Comparison of ENCODE assay signal across 22 cellular contexts in the genomic region with DNA sequence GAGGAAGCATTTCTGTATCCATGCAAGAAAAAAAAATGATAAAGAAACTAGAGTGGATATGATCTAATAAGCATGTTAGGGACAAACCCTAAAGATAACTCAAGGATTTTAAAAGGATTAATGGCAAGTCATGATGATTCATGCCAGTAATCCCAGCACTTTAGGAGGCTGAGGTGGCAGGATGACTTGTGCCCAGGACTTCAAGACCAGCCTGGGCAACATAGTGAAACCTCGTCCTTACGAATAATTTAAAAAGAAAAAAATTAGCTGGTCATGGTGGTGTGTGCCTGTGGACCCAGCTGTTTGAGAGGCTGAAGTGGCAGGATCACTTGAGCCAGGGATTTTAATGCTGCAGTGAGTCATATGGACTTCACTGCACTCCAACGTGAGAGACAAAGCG.
DNase-seq lines count a peak whose midpoint lies in the region; ATAC-seq, FAIRE-seq and TF ChIP-seq lines count a peak whose summit lies in the region.
"Had no signal": no experiment of that assay in that cellular context is flagged by ENCODE, and none has a peak within 500 bp of the region (broad histone marks: within the 10 kb centered on the region; RNA-seq: fewer than 3 reads in every experiment).

No MANE protein-coding gene starts in this region.

- H3K4me1 ChIP-seq in GM23248 (ENCODE audit: insufficient read depth) (peaks cover 8% of the 10 kb centered on the region), PC-3 (ENCODE audit: insufficient read depth, low read length) (no peaks in the 10 kb centered on the region), mesenchymal stem cell (ENCODE audit: control insufficient read depth, insufficient read depth, low read depth, low read length) (no peaks in the 10 kb centered on the region), sigmoid colon (no peaks in the 10 kb centered on the region), left lung (peaks cover 0 to 4% of the 10 kb centered on the region in 2 donors)

- H2BK5ac ChIP-seq in mesenchymal stem cell (ENCODE audit: low read depth, low read length, poor library complexity, severe bottlenecking), result no peak overlapping the region

- no peaks in the 10 kb centered on the region for H3K9me3 ChIP-seq in GM23248 (ENCODE audit: low read depth)
- H3K9me3 ChIP-seq in PC-3 (ENCODE audit: low read length), result no peaks in the 10 kb centered on the region
- no peaks in the 10 kb centered on the region for H3K9me3 ChIP-seq in mesenchymal stem cell (ENCODE audit: control insufficient read depth, low read length)
- H3K9me3 ChIP-seq in sigmoid colon, result no peaks in the 10 kb centered on the region
- no peaks in the 10 kb centered on the region for H3K9me3 ChIP-seq in left lung

- H4K20me1 ChIP-seq in GM23248 (ENCODE audit: insufficient read depth) (no peaks in the 10 kb centered on the region), PC-3 (ENCODE audit: low read length) (no peaks in the 10 kb centered on the region)

- H3K14ac ChIP-seq in mesenchymal stem cell (ENCODE audit: low read length in 2 of 2), result no peak overlapping the region

- 68 to 72% methylated on average over 4 of the region's 4 CpGs for WGBS in GM23248 (ENCODE audit: low coverage in 1 of 2, low lambda C conversion rate in 2 of 2, missing lambda C conversion rate in 2 of 2), 2 experiments
- WGBS in mesenchymal stem cell, result 73% methylated on average over 2 of the region's 4 CpGs
- WGBS in sigmoid colon, 2 donors, result 89% methylated on average over 4 of the region's 4 CpGs

- no peak overlapping the region for H3K4ac ChIP-seq in mesenchymal stem cell (ENCODE audit: low read depth in 1 of 2, low read length in 2 of 2)

- TF ChIP-seq EP300 in sigmoid colon (IDR thresholded peaks at IDR 0.05), result no peak

- H2AK5ac ChIP-seq in mesenchymal stem cell (ENCODE audit: low read length, severe bottlenecking), result no peak overlapping the region

- H2AFZ ChIP-seq in GM23248, result no peak overlapping the region
- H2AFZ ChIP-seq in PC-3 (ENCODE audit: low read length), result no peak overlapping the region
- H2AFZ ChIP-seq in mesenchymal stem cell (ENCODE audit: low read depth, low read length), result no peak overlapping the region

- in situ Hi-C loops in GM23248 (cut with MboI), result no loop called here

- H4K91ac ChIP-seq in mesenchymal stem cell (ENCODE audit: low read length), result no peak overlapping the region

- peak; percentile 42; the same call in 1 of the 2 replicates for ATAC-seq in PC-3
- ATAC-seq in left lung, result no peak
- ATAC-seq: HCT116 had no signal

- H3K9ac ChIP-seq in GM23248, result no peak overlapping the region
- no peak overlapping the region for H3K9ac ChIP-seq in PC-3 (ENCODE audit: low read length)
- H3K9ac ChIP-seq in mesenchymal stem cell (ENCODE audit: low read length), result no peak overlapping the region
- H3K9ac ChIP-seq: KMS-11 had no signal

- H4K8ac ChIP-seq in mesenchymal stem cell (ENCODE audit: low read length), result no peak overlapping the region

- H3K27ac ChIP-seq in GM23248, result no peak overlapping the region
- no peak overlapping the region for H3K27ac ChIP-seq in PC-3 (ENCODE audit: low read length)
- H3K27ac ChIP-seq in mesenchymal stem cell (ENCODE audit: low read length, poor library complexity, severe bottlenecking), result no peak overlapping the region
- H3K27ac ChIP-seq in sigmoid colon, result no peak overlapping the region
- H3K27ac ChIP-seq in left lung, result no peak overlapping the region
- H3K27ac ChIP-seq: C4-2B, KMS-11, RWPE1 had no signal

- H2BK120ac ChIP-seq in mesenchymal stem cell (ENCODE audit: low read depth, low read length), result no peak overlapping the region

- no peak overlapping the region for H2BK12ac ChIP-seq in mesenchymal stem cell (ENCODE audit: low read length in 2 of 2)

- no peaks in the 10 kb centered on the region for H3K27me3 ChIP-seq in GM23248 (replicated peaks; ENCODE audit: insufficient read depth)
- H3K27me3 ChIP-seq in PC-3 (ENCODE audit: low read length), result peaks cover 79% of the 10 kb centered on the region
- peaks cover 0 to 4% of the 10 kb centered on the region in 2 experiments for H3K27me3 ChIP-seq in mesenchymal stem cell (ENCODE audit: control insufficient read depth in 1 of 2, insufficient read depth in 1 of 2, low read length in 2 of 2)
- H3K27me3 ChIP-seq in sigmoid colon, result no peaks in the 10 kb centered on the region
- H3K27me3 ChIP-seq in left lung, result no peaks in the 10 kb centered on the region

- intact Hi-C loops in PC-3 (cut with micrococcal nuclease), result no loop called here
- intact Hi-C loops in sigmoid colon (cut with DNase I), result no loop called here
- intact Hi-C loops in left lung (cut with DNase I), result no loop called here

- H3K79me2 ChIP-seq in GM23248 (ENCODE audit: insufficient read depth) (no peaks in the 10 kb centered on the region), PC-3 (ENCODE audit: low read length) (no peaks in the 10 kb centered on the region)

- no peak overlapping the region for H3K4me3 ChIP-seq in GM23248
- no peak overlapping the region for H3K4me3 ChIP-seq in PC-3 (ENCODE audit: low read length)
- H3K4me3 ChIP-seq in epithelial cell of esophagus (ENCODE audit: low read length), result no peak overlapping the region
- H3K4me3 ChIP-seq in mesenchymal stem cell (ENCODE audit: insufficient read depth in 1 of 2, low read depth in 1 of 2, low read length in 2 of 2), result no peak overlapping the region
- no peak overlapping the region for H3K4me3 ChIP-seq in sigmoid colon
- H3K4me3 ChIP-seq in left lung, result no peak overlapping the region

- CTCF ChIA-PET in PC-3 (lab: Charles Lee), result interaction anchor here (0.6 kb wide), 1 partner anchor 317 kb away, joined by 3 read pairs; no protein-coding TSS in a partner anchor

- H3K36me3 ChIP-seq in GM23248 (ENCODE audit: low read depth) (no peaks in the 10 kb centered on the region), PC-3 (ENCODE audit: low read depth, low read length) (no peaks in the 10 kb centered on the region), mesenchymal stem cell (ENCODE audit: control insufficient read depth in 1 of 2, insufficient read depth in 2 of 2, low read depth in 1 of 2, low read length in 2 of 2) (no peaks in the 10 kb centered on the region), sigmoid colon (no peaks in the 10 kb centered on the region), left lung (no peaks in the 10 kb centered on the region)

- POLR2A ChIA-PET in PC-3 (lab: Charles Lee; ENCODE audit: unreplicated experiment), result no interaction called here

- no peak overlapping the region for H3K4me2 ChIP-seq in GM23248 (ENCODE audit: unreplicated experiment)
- H3K4me2 ChIP-seq in PC-3 (ENCODE audit: low read length), result no peak overlapping the region
- no peak overlapping the region for H3K4me2 ChIP-seq in mesenchymal stem cell (ENCODE audit: low read length, poor library complexity, severe bottlenecking)
- H3K4me2 ChIP-seq: KMS-11 had no signal

- no peak for TF ChIP-seq POLR2A in sigmoid colon (IDR thresholded peaks at IDR 0.05)

- no peak overlapping the region for H3K23ac ChIP-seq in mesenchymal stem cell (ENCODE audit: low read length in 2 of 2)

- H2BK15ac ChIP-seq in mesenchymal stem cell (ENCODE audit: low read depth, poor library complexity, severe bottlenecking), result no peak overlapping the region

- H3K9me2 ChIP-seq in GM23248 (ENCODE audit: insufficient read depth) (no peaks in the 10 kb centered on the region), PC-3 (replicated peaks; ENCODE audit: low read length) (no peaks in the 10 kb centered on the region)

- no TSS peak for BruUV-seq in PC-3 (replicated peaks; lab: Mats Ljungman, UMichigan)

- DNase-seq in GM23248, result peak; percentile 52
- peak; percentile 57 for DNase-seq in PC-3
- DNase-seq in epithelial cell of esophagus (ENCODE audit: low read depth), result peak; percentile 71
- peak; percentile 2 for DNase-seq in mesenchymal stem cell
- no peak for DNase-seq in HTR-8/SVneo (ENCODE audit: insufficient read length, low spot score)
- no peak for DNase-seq in cerebellar cortex (ENCODE audit: low spot score)
- no peak for DNase-seq in sigmoid colon
- no peak for DNase-seq in left lung
- DNase-seq: ACHN, COR-L47, GOT3, NCI-H1048, NCI-H1436, NCI-H1930, NCI-H226, NCI-H524 treated with DMSO at 0.1 percent for 48 hours had no signal

- H3K18ac ChIP-seq in mesenchymal stem cell (ENCODE audit: low read depth in 1 of 2, low read length in 2 of 2), result no peak overlapping the region

- TF ChIP-seq CTCF in PC-3 (conservative IDR thresholded peaks at IDR 0.05; ENCODE audit: low read depth, low read length) (no peak), epithelial cell of esophagus (IDR thresholded peaks at IDR 0.05; ENCODE audit: insufficient read depth, low read depth, low read length, missing control alignments) (no peak), sigmoid colon (IDR thresholded peaks at IDR 0.05) (no peak), left lung (IDR thresholded peaks at IDR 0.05) (no peak)

- no peak for FAIRE-seq in HTR-8/SVneo (lab: Jason Lieb, UNC)
- FAIRE-seq: GM12892, GM18507 had no signal

- peaks cover 7% of the 10 kb centered on the region for H3F3A ChIP-seq in GM23248 (ENCODE audit: insufficient read depth)
- H3F3A ChIP-seq in PC-3 (ENCODE audit: low read length, unreplicated experiment), result no peaks in the 10 kb centered on the region

- H3K79me1 ChIP-seq in mesenchymal stem cell (replicated peaks; ENCODE audit: low read length, poor library complexity, severe bottlenecking), result no peaks in the 10 kb centered on the region

Comparison
In these comparisons a context has a peak if more than half of its experiments do, and no peak if none do; other contexts are left out.
1. DNase-seq: peak in GM23248 (single experiment), PC-3 (single experiment), epithelial cell of esophagus (single experiment) and mesenchymal stem cell (single experiment); none in HTR-8/SVneo (single experiment), cerebellar cortex (single experiment), sigmoid colon (single experiment) and left lung (0 of 2).